18 cellular contexts compared by ENCODE assay signal in genomic region chr9:28503573-28503972, GRCh38.
"Had no signal": no experiment of that assay in that cellular context is flagged by ENCODE, and none has a peak within 500 bp of the region (broad histone marks: within the 10 kb centered on the region; RNA-seq: fewer than 3 reads in every experiment).

No MANE protein-coding gene starts in this region.

- H3K27ac Mint-ChIP-seq: natural killer cell; stimulated activated naive B cell treated with anti-CD40 and anti-IgM and Interleukin-4, amounts not matched to agents 10 μg/mL and 1 μg/mL and 100 μg/mL, for 72 hours; stimulated activated naive CD8-positive, alpha-beta T cell treated with anti-CD3 and anti-CD28 coated beads, Interleukin-15, amount 100 ng/mL, for 72 hours had no signal

- H3K9me3 Mint-ChIP-seq: neural crest cell; stimulated activated naive CD8-positive, alpha-beta T cell treated with anti-CD3 and anti-CD28 coated beads, Interleukin-15, amount 100 ng/mL, for 72 hours had no signal

- H3K36me3 Mint-ChIP-seq: natural killer cell; stimulated activated naive B cell treated with anti-CD40 and anti-IgM and Interleukin-4, amounts not matched to agents 10 μg/mL and 1 μg/mL and 100 μg/mL, for 72 hours had no signal

- H3K27me3 Mint-ChIP-seq: stimulated activated naive B cell treated with anti-CD40 and anti-IgM and Interleukin-4, amounts not matched to agents 10 μg/mL and 1 μg/mL and 100 μg/mL, for 72 hours; stimulated activated naive CD8-positive, alpha-beta T cell treated with anti-CD3 and anti-CD28 coated beads, Interleukin-15, amount 100 ng/mL, for 72 hours had no signal

- H3K27me3 ChIP-seq: colonic mucosa, gastrocnemius medialis, heart right ventricle, transverse colon had no signal

- ATAC-seq: gastrocnemius medialis; heart right ventricle; left lobe of liver; natural killer cell; sciatic nerve; stimulated activated naive B cell treated with anti-CD40 and anti-IgM and Interleukin-4, amounts not matched to agents 10 μg/mL and 1 μg/mL and 100 μg/mL, for 72 hours; stimulated activated naive CD8-positive, alpha-beta T cell treated with anti-CD3 and anti-CD28 coated beads, Interleukin-15, amount 100 ng/mL, for 72 hours had no signal

- H3K4me1 Mint-ChIP-seq: natural killer cell; neural crest cell; stimulated activated naive B cell treated with anti-CD40 and anti-IgM and Interleukin-4, amounts not matched to agents 10 μg/mL and 1 μg/mL and 100 μg/mL, for 72 hours; stimulated activated naive CD8-positive, alpha-beta T cell treated with anti-CD3 and anti-CD28 coated beads, Interleukin-15, amount 100 ng/mL, for 72 hours had no signal

- H3K9me3 ChIP-seq: colonic mucosa, gastrocnemius medialis, thoracic aorta, transverse colon had no signal

- DNase-seq: colonic mucosa; dermis blood vessel endothelial cell; erythroblast; gastrocnemius medialis; heart right ventricle; hypothalamus; islet precursor cell; natural killer cell; posterior cingulate gyrus; stimulated activated CD4-positive, alpha-beta T cell treated with anti-CD3 and anti-CD28 coated beads, Interleukin-2, amount 100 ng/mL, for 24 hours; stimulated activated CD4-positive, alpha-beta T cell treated with anti-CD3 and anti-CD28 coated beads, Interleukin-4, amount 100 ng/mL, for 4 hours; stimulated activated naive B cell treated with anti-CD40 and anti-IgM and Interleukin-4, amounts not matched to agents 10 μg/mL and 1 μg/mL and 100 μg/mL, for 72 hours; stimulated activated naive CD8-positive, alpha-beta T cell treated with anti-CD3 and anti-CD28 coated beads, Interleukin-15, amount 100 ng/mL, for 72 hours; transverse colon had no signal

- H3K4me1 ChIP-seq: colonic mucosa, gastrocnemius medialis, heart right ventricle, transverse colon had no signal

- H3K36me3 ChIP-seq: colonic mucosa, gastrocnemius medialis, heart right ventricle, thoracic aorta, transverse colon had no signal

- H3K4me3 ChIP-seq: colonic mucosa, gastrocnemius medialis, heart right ventricle, thoracic aorta, transverse colon had no signal

- H3K4me3 Mint-ChIP-seq: natural killer cell; neural crest cell; stimulated activated naive B cell treated with anti-CD40 and anti-IgM and Interleukin-4, amounts not matched to agents 10 μg/mL and 1 μg/mL and 100 μg/mL, for 72 hours; stimulated activated naive CD8-positive, alpha-beta T cell treated with anti-CD3 and anti-CD28 coated beads, Interleukin-15, amount 100 ng/mL, for 72 hours had no signal

- H3K27ac ChIP-seq: colonic mucosa, gastrocnemius medialis, heart right ventricle, thoracic aorta, transverse colon had no signal
